Comparison of ENCODE assay signal across 25 cellular contexts in the genomic region with DNA sequence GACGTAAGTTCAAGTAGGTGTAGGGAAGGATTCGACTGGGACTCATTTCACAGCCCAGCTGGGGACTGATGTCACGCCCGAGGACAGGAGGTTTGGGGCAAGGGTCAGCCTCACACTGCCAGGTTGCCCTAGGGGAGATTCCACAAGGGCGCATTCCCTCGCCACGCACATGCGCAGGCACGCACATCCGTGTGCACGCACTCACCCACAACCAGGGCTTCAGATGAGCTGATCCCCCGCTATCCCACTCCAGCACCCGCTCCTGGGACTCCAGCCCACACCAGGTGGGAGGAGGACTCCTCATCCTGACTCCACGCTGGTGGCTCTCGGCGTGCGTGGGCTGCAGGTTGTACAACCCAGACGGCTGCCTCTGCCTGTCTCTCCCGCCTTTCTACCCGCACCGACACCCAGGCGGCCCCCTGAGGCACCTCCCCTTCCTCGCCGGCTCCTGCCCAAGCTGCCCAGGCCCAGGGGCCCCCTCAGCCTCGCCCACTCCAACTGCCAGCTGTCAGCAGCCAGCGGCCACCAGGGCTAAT. TPM values are rescaled to one million over a fixed set of nuclear protein-coding genes. Genes with fewer than 3 reads are reported as not detected.
DNase-seq lines count a peak whose midpoint lies in the region; ATAC-seq and TF ChIP-seq lines count a peak whose summit lies in the region.
"Had no signal": no experiment of that assay in that cellular context is flagged by ENCODE, and none has a peak within 500 bp of the region (broad histone marks: within the 10 kb centered on the region; RNA-seq: fewer than 3 reads in every experiment).

No MANE protein-coding gene starts in this region.

- intact Hi-C loops in right lobe of liver (cut with DNase I), result loop anchor here in 1 of 2 donors (5.0 kb wide), 1 partner anchor 47 kb away; the partner anchor contains the start of gene FOSL2

- 64% methylated on average over 13 of the region's 26 CpGs for WGBS in right lobe of liver (ENCODE audit: insufficient coverage, low coverage, low lambda C conversion rate, missing lambda C conversion rate)

- H3K27ac ChIP-seq in right lobe of liver (peak overlapping the region; percentile 67 to 70 (median 69)), Peyer's patch (no peak overlapping the region)
- H3K27ac ChIP-seq: KMS-11 had no signal

- peaks cover 31% of the 10 kb centered on the region for H3K4me1 Mint-ChIP-seq in central memory CD8-positive, alpha-beta T cell
- H3K4me1 Mint-ChIP-seq in stimulated activated effector memory CD8-positive, alpha-beta T cell treated with anti-CD3 and anti-CD28 coated beads, Interleukin-12 subunit alpha, Interleukin-12 subunit beta, amount 100 ng/mL, for 72 hours, result peaks cover 38% of the 10 kb centered on the region

- H3K4me1 ChIP-seq in right lobe of liver (peaks cover 0 to 48% (median 21%) of the 10 kb centered on the region in 4 donors), Peyer's patch (peaks cover 0 to 26% (median 2%) of the 10 kb centered on the region in 4 donors)

- no peak overlapping the region for H3K4me3 Mint-ChIP-seq in central memory CD8-positive, alpha-beta T cell
- H3K4me3 Mint-ChIP-seq in stimulated activated effector memory CD8-positive, alpha-beta T cell treated with anti-CD3 and anti-CD28 coated beads, Interleukin-12 subunit alpha, Interleukin-12 subunit beta, amount 100 ng/mL, for 72 hours, result no peak overlapping the region
- H3K4me3 Mint-ChIP-seq: activated naive CD4-positive, alpha-beta T cell treated with anti-CD3 and anti-CD28 coated beads, Interleukin-2, amount 50 U/mL, for 24 hours; CD14-positive monocyte; naive thymus-derived CD8-positive, alpha-beta T cell; type B pancreatic cell had no signal

- H3K27ac Mint-ChIP-seq in central memory CD8-positive, alpha-beta T cell (ENCODE audit: low read depth), result peak overlapping the region; percentile 35
- H3K27ac Mint-ChIP-seq in stimulated activated effector memory CD8-positive, alpha-beta T cell treated with anti-CD3 and anti-CD28 coated beads, Interleukin-12 subunit alpha, Interleukin-12 subunit beta, amount 100 ng/mL, for 72 hours, result peak overlapping the region; percentile 75
- H3K27ac Mint-ChIP-seq: activated naive CD4-positive, alpha-beta T cell treated with anti-CD3 and anti-CD28 coated beads, Interleukin-2, amount 50 U/mL, for 24 hours; type B pancreatic cell had no signal

- no peaks in the 10 kb centered on the region for H3K36me3 ChIP-seq in right lobe of liver
- no peaks in the 10 kb centered on the region for H3K36me3 ChIP-seq in Peyer's patch

- no peaks in the 10 kb centered on the region for H3K27me3 Mint-ChIP-seq in central memory CD8-positive, alpha-beta T cell
- H3K27me3 Mint-ChIP-seq: activated naive CD4-positive, alpha-beta T cell treated with anti-CD3 and anti-CD28 coated beads, Interleukin-2, amount 50 U/mL, for 24 hours; naive thymus-derived CD8-positive, alpha-beta T cell; type B pancreatic cell had no signal

- ATAC-seq in central memory CD8-positive, alpha-beta T cell (replicated peaks; ENCODE audit: extremely low read depth, poor library complexity, severe bottlenecking), result no peak
- ATAC-seq in right lobe of liver (peak; percentile 68 to 85 (median 74)), HG02571 (IDR thresholded peaks at IDR 0.05; ENCODE audit: unreplicated experiment) (no peak)
- ATAC-seq in stimulated activated effector memory CD8-positive, alpha-beta T cell treated with anti-CD3 and anti-CD28 coated beads, Interleukin-12 subunit alpha, Interleukin-12 subunit beta, amount 100 ng/mL, for 72 hours, result no peak
- ATAC-seq: esophagus mucosa; GM12878; naive thymus-derived CD8-positive, alpha-beta T cell had no signal

- peak overlapping the region; percentile 23 to 41 (median 34) for H3K4me3 ChIP-seq in right lobe of liver
- H3K4me3 ChIP-seq in Peyer's patch, result no peak overlapping the region
- H3K4me3 ChIP-seq: GM12878, smooth muscle cell had no signal

- H3K9me3 Mint-ChIP-seq in central memory CD8-positive, alpha-beta T cell, result no peaks in the 10 kb centered on the region
- H3K9me3 Mint-ChIP-seq in stimulated activated effector memory CD8-positive, alpha-beta T cell treated with anti-CD3 and anti-CD28 coated beads, Interleukin-12 subunit alpha, Interleukin-12 subunit beta, amount 100 ng/mL, for 72 hours, result no peaks in the 10 kb centered on the region
- H3K9me3 Mint-ChIP-seq: activated naive CD4-positive, alpha-beta T cell treated with anti-CD3 and anti-CD28 coated beads, Interleukin-2, amount 50 U/mL, for 24 hours; CD14-positive monocyte; naive thymus-derived CD8-positive, alpha-beta T cell; type B pancreatic cell had no signal

- DNase-seq in NCI-H524 treated with DMSO at 0.1 percent for 48 hours (lab: John Stamatoyannopoulos, UW) (peak; percentile 90), right lobe of liver (peak; percentile 84 to 86 (median 85)), NCI-H187 treated with DMSO at 0.1 percent for 48 hours (lab: John Stamatoyannopoulos, UW) (no peak), Peyer's patch (no peak)
- DNase-seq in central memory CD8-positive, alpha-beta T cell (ENCODE audit: low spot score in 2 of 2), result no peak
- DNase-seq in stimulated activated effector memory CD8-positive, alpha-beta T cell treated with anti-CD3 and anti-CD28 coated beads, Interleukin-12 subunit alpha, Interleukin-12 subunit beta, amount 100 ng/mL, for 72 hours (ENCODE audit: low spot score in 2 of 2), result no peak
- DNase-seq: activated CD4-positive, alpha-beta T cell treated with anti-CD3 and anti-CD28 coated beads, Interleukin-2, amount 50 U/mL, for 4 hours; anterior cingulate cortex; Calu3; cortex of kidney; foreskin fibroblast; midbrain; MM.1S; naive thymus-derived CD8-positive, alpha-beta T cell; NCI-H1417 treated with DMSO at 0.1 percent for 48 hours; stimulated activated CD4-positive, alpha-beta T cell treated with anti-CD3 and anti-CD28 coated beads, Interleukin-2, amount 100 ng/mL, for 24 hours; SW 1271 had no signal

- H3K9me3 ChIP-seq in right lobe of liver, result no peaks in the 10 kb centered on the region
- no peaks in the 10 kb centered on the region for H3K9me3 ChIP-seq in Peyer's patch

- peaks cover 2% of the 10 kb centered on the region for H3K36me3 Mint-ChIP-seq in central memory CD8-positive, alpha-beta T cell (ENCODE audit: insufficient read depth)
- H3K36me3 Mint-ChIP-seq in stimulated activated effector memory CD8-positive, alpha-beta T cell treated with anti-CD3 and anti-CD28 coated beads, Interleukin-12 subunit alpha, Interleukin-12 subunit beta, amount 100 ng/mL, for 72 hours, result peaks cover 7% of the 10 kb centered on the region
- H3K36me3 Mint-ChIP-seq: activated naive CD4-positive, alpha-beta T cell treated with anti-CD3 and anti-CD28 coated beads, Interleukin-2, amount 50 U/mL, for 24 hours; naive thymus-derived CD8-positive, alpha-beta T cell; type B pancreatic cell had no signal

- peak; percentile 34 for TF ChIP-seq POLR2A in right lobe of liver (IDR thresholded peaks at IDR 0.05)
- TF ChIP-seq POLR2A in Peyer's patch (IDR thresholded peaks at IDR 0.05), result no peak

- no peaks in the 10 kb centered on the region for H3K27me3 ChIP-seq in right lobe of liver
- no peaks in the 10 kb centered on the region for H3K27me3 ChIP-seq in Peyer's patch

- no peak for TF ChIP-seq CTCF in right lobe of liver (IDR thresholded peaks at IDR 0.05)
- no peak for TF ChIP-seq CTCF in Peyer's patch (IDR thresholded peaks at IDR 0.05)

RNA-seq across cellular contexts. Expression of gene FOSL2, which starts 47.8 kb away (rescaled TPM):
- total RNA-seq in right lobe of liver (10 to 100 TPM in 4 of 6 experiments, 1 to 10 TPM in 2; 8.1 to 70.7 (median 14.9) TPM), Peyer's patch (100 to 1,000 TPM in 3 of 4 donors, 10 to 100 TPM in 1; 46.2 to 239 (median 207) TPM)

Comparison
In these comparisons a context has a peak if more than half of its experiments do, and no peak if none do; other contexts are left out.
1. DNase-seq: peak in NCI-H524 treated with DMSO at 0.1 percent for 48 hours (single experiment) and right lobe of liver (3 of 3); none in central memory CD8-positive, alpha-beta T cell (0 of 2), stimulated activated effector memory CD8-positive, alpha-beta T cell treated with anti-CD3 and anti-CD28 coated beads, Interleukin-12 subunit alpha, Interleukin-12 subunit beta, amount 100 ng/mL, for 72 hours (0 of 2), NCI-H187 treated with DMSO at 0.1 percent for 48 hours (single experiment) and Peyer's patch (0 of 3).
2. ATAC-seq: peak in right lobe of liver (4 of 4); none in central memory CD8-positive, alpha-beta T cell (single experiment), stimulated activated effector memory CD8-positive, alpha-beta T cell treated with anti-CD3 and anti-CD28 coated beads, Interleukin-12 subunit alpha, Interleukin-12 subunit beta, amount 100 ng/mL, for 72 hours (single experiment) and HG02571 (single experiment).
3. H3K27ac ChIP-seq: peak in right lobe of liver (3 of 3); none in Peyer's patch (0 of 4).
4. H3K4me3 ChIP-seq: peak in right lobe of liver (3 of 3); none in Peyer's patch (0 of 4).